ENCODE assay signal across 8 cellular contexts in the genomic region with DNA sequence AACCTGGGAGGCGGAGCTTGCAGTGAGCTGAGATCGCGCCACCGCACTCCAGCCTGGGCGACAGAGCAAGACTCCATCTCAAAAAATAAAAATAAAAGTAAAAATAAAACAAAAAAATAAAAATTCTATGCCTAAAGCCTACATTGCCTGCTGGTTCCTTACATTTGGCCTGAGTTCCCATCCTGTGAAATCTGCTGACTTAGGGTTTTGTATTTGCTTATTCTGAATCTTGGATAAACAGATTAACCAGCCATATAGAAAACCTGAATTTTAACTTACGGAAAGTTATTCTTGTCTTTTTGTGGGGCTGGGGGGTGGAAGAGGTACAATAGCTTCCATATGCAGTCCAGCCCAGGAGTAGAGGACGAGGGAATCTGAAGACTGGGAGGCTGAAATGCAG.
"Had no signal": no experiment of that assay in that cellular context is flagged by ENCODE, and none has a peak within 500 bp of the region (broad histone marks: within the 10 kb centered on the region; RNA-seq: fewer than 3 reads in every experiment).

No MANE protein-coding gene starts in this region.

- H3K4me3 ChIP-seq: GM23338, HAP-1 had no signal

- H3K27me3 Mint-ChIP-seq: IgD-negative memory B cell had no signal

- ATAC-seq: GM23338, HCT116 had no signal

- H2AFZ ChIP-seq: GM23338 had no signal

- H3K36me3 Mint-ChIP-seq: IgD-negative memory B cell had no signal

- H3K27ac Mint-ChIP-seq: GM23338, HFFc6 had no signal

- H3K27ac ChIP-seq: HL-60 had no signal

- H3K9me3 Mint-ChIP-seq: GM23338, HFFc6 had no signal

- H3K4me2 ChIP-seq: GM23338 had no signal

- H3K9me3 ChIP-seq: HAP-1 had no signal

- H3K4me1 Mint-ChIP-seq: GM23338 had no signal

- H3K36me3 ChIP-seq: HAP-1 had no signal

- DNase-seq: H7, HFFc6, KG1 had no signal

- H3K4me1 ChIP-seq: HAP-1 had no signal

- H3K4me3 Mint-ChIP-seq: GM23338, HFFc6, IgD-negative memory B cell had no signal
